In the genomic region with DNA sequence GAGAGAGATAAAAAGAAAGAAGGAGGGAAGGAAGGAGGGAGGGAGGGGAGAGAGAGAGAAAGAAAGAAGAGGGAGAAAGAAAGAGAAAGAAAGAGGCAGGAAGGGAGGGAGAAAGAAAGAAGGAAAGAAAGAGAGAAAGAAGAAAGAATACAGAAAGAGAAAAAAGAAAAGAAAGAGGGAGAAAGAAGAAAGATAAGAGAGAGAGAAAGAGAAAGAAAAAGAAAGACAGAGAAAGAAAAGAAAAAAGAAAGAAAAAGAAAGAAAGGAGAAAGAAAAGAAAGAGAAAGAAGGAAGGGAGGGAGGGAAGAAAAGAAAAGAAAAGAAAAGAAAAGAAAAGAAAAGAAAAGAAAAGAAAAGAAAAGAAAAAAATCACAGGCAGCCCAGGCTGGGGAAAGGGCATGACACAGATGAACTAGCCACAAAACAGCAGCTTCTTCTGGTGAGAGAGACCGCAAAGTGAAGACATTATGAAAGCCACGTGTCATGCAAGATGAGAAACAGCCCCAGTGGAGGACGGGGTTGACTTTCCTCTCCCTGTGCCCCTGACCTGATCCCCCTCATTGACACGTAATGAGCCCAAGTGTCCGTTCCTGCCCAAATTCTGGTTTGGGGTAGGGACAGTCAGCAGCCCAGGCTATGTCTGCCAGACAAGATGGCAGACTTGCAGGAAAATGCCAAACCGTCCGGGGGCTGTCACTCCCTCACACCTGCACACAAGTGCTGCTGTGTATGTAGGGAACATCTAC, we compare ENCODE assay signal across 9 cellular contexts.
A peak's percentile ranks its signal among the peaks of the same experiment; 100 is the strongest.
DNase-seq lines count a peak whose midpoint lies in the region; ATAC-seq and TF ChIP-seq lines count a peak whose summit lies in the region.
"Had no signal": no experiment of that assay in that cellular context is flagged by ENCODE, and none has a peak within 500 bp of the region (broad histone marks: within the 10 kb centered on the region; RNA-seq: fewer than 3 reads in every experiment).

No MANE protein-coding gene starts in this region.

- H2AK5ac ChIP-seq in IMR-90 (ENCODE audit: low read depth, low read length) = no peak overlapping the region

- H3K9ac ChIP-seq in BLaER1 treated with 17β-estradiol and CSF1 and Interleukin-3, amounts not matched to agents 10 nM and 100 nM = peak overlapping the region; percentile 3 to 79 (median 66); a peak in 19 of 22 replicates
- H3K9ac ChIP-seq in IMR-90 (ENCODE audit: low read depth, low read length) = no peak overlapping the region

- H4K20me1 ChIP-seq in BLaER1 treated with 17β-estradiol and CSF1 and Interleukin-3, amounts not matched to agents 10 nM and 100 nM = peaks cover 0 to 16% (median 5%) of the 10 kb centered on the region in 11 experiments; a peak in 11 of 22 replicates
- no peaks in the 10 kb centered on the region for H4K20me1 ChIP-seq in IMR-90 (ENCODE audit: insufficient read depth, low read length)

- H3K4me1 ChIP-seq in BLaER1 treated with 17β-estradiol and CSF1 and Interleukin-3, amounts not matched to agents 10 nM and 100 nM = peaks cover 54 to 99% (median 96%) of the 10 kb centered on the region in 10 experiments
- H3K4me1 ChIP-seq in IMR-90 (ENCODE audit: control insufficient read depth, insufficient read depth, low read length) (no peaks in the 10 kb centered on the region), suprapubic skin (peaks cover 9% of the 10 kb centered on the region)
- H3K4me1 ChIP-seq: Caco-2 had no signal

- TF ChIP-seq EP300 in suprapubic skin (IDR thresholded peaks at IDR 0.05) = no peak

- H3K9me3 ChIP-seq in BLaER1 treated with 17β-estradiol and CSF1 and Interleukin-3, amounts not matched to agents 10 nM and 100 nM (replicated peaks in 1 of 11) = no peaks in the 10 kb centered on the region
- H3K9me3 ChIP-seq in IMR-90 (ENCODE audit: control insufficient read depth, insufficient read depth, low read length) (no peaks in the 10 kb centered on the region), suprapubic skin (no peaks in the 10 kb centered on the region)
- H3K9me3 ChIP-seq: Caco-2 had no signal

- H4K5ac ChIP-seq in IMR-90 (ENCODE audit: low read depth, low read length) = no peak overlapping the region

- H3K79me1 ChIP-seq in IMR-90 (ENCODE audit: low read depth in 1 of 2, low read length in 2 of 2) = no peaks in the 10 kb centered on the region

- peaks cover 0 to 16% (median 0%) of the 10 kb centered on the region in 11 experiments; a peak in 5 of 22 replicates for H3K36me3 ChIP-seq in BLaER1 treated with 17β-estradiol and CSF1 and Interleukin-3, amounts not matched to agents 10 nM and 100 nM
- no peaks in the 10 kb centered on the region for H3K36me3 ChIP-seq in IMR-90 (ENCODE audit: control insufficient read depth, insufficient read depth, low read length)
- H3K36me3 ChIP-seq in suprapubic skin = no peaks in the 10 kb centered on the region

- no peak overlapping the region for H3K4ac ChIP-seq in IMR-90 (ENCODE audit: low read depth, low read length)

- no peak overlapping the region for H2BK5ac ChIP-seq in IMR-90 (ENCODE audit: low read depth, low read length, poor library complexity, severe bottlenecking)

- no peak overlapping the region for H4K91ac ChIP-seq in IMR-90 (ENCODE audit: insufficient read depth, low read depth, low read length)

- H2BK15ac ChIP-seq in IMR-90 (ENCODE audit: low read depth, low read length) = no peak overlapping the region

- no peak overlapping the region for H3K18ac ChIP-seq in IMR-90 (ENCODE audit: low read depth, low read length)

- dilution Hi-C loops in IMR-90 (cut with HindIII; ENCODE audit: low sequenced_read_pairs, unreplicated experiment) = no loop called here

- H3K56ac ChIP-seq in IMR-90 (ENCODE audit: extremely low read depth, insufficient read depth, low read length) = no peak overlapping the region

- POLR2A ChIA-PET in IMR-90 (lab: Charles Lee; ENCODE audit: unreplicated experiment) = interaction anchor here (0.6 kb wide), 1 partner anchor 23 kb away, joined by 7 read pairs; no protein-coding TSS in a partner anchor

- no peak overlapping the region; the same call in 1 of the 2 replicates for H3K14ac ChIP-seq in IMR-90 (replicated peaks; ENCODE audit: low read depth, low read length)

- DNase-seq in IMR-90 (no peak), foreskin fibroblast (peak; percentile 10 to 46), suprapubic skin (ENCODE audit: low spot score in 2 of 2) (no peak), NCI-H510A treated with DMSO at 0.1 percent for 48 hours (lab: John Stamatoyannopoulos, UW) (no peak), DMS153 treated with DMSO at 0.1 percent for 48 hours (lab: John Stamatoyannopoulos, UW; ENCODE audit: unreplicated experiment) (no peak), left lobe of liver (ENCODE audit: low spot score) (no peak)
- DNase-seq in activated CD4-positive, alpha-beta T cell treated with anti-CD3 and anti-CD28 coated beads, Interleukin-2, amount 50 U/mL, for 24 hours (ENCODE audit: low read depth in 1 of 2, low spot score in 1 of 2) = peak; percentile 12 to 39
- DNase-seq: Caco-2 had no signal

- H2BK20ac ChIP-seq in IMR-90 (ENCODE audit: low read depth, low read length) = no peak overlapping the region

- H4K8ac ChIP-seq in IMR-90 (ENCODE audit: low read depth in 2 of 2, low read length in 2 of 2) = no peak overlapping the region

- peak overlapping the region; percentile 76 to 96 (median 89) for H3K4me2 ChIP-seq in BLaER1 treated with 17β-estradiol and CSF1 and Interleukin-3, amounts not matched to agents 10 nM and 100 nM
- H3K4me2 ChIP-seq in IMR-90 (ENCODE audit: low read depth, low read length) = peak overlapping the region; percentile 22; the same call in 1 of the 2 replicates

- ATAC-seq in IMR-90 (ENCODE audit: low read depth) (no peak), left lobe of liver (no peak)

- H2BK120ac ChIP-seq in IMR-90 (ENCODE audit: low read depth, low read length) = no peak overlapping the region

- in situ Hi-C loops in IMR-90 (cut with MboI; ENCODE audit: low sequenced_read_pairs) = no loop called here

- H2AK9ac ChIP-seq in IMR-90 (replicated peaks; ENCODE audit: low read depth, low read length, poor library complexity) = peak overlapping the region; percentile 42

- TF ChIP-seq RAD21 in IMR-90 (IDR thresholded peaks at IDR 0.05; ENCODE audit: low read length) = no peak

- no peak for TF ChIP-seq POLR2A in IMR-90 (IDR thresholded peaks at IDR 0.05; ENCODE audit: low read depth, low read length)
- TF ChIP-seq POLR2A in suprapubic skin (IDR thresholded peaks at IDR 0.05) = no peak

- H3K27me3 ChIP-seq in BLaER1 treated with 17β-estradiol and CSF1 and Interleukin-3, amounts not matched to agents 10 nM and 100 nM = no peaks in the 10 kb centered on the region
- H3K27me3 ChIP-seq in IMR-90 (ENCODE audit: control insufficient read depth, insufficient read depth, low read length) (0 out of 2 replicates have a peak, but pooled peaks cover 3% of the 10 kb centered on the region), suprapubic skin (no peaks in the 10 kb centered on the region)

- peak overlapping the region in 9 of 10 experiments; percentile 0 to 54 (median 31); a peak in 13 of 20 replicates for H3K4me3 ChIP-seq in BLaER1 treated with 17β-estradiol and CSF1 and Interleukin-3, amounts not matched to agents 10 nM and 100 nM
- no peak overlapping the region for H3K4me3 ChIP-seq in IMR-90 (ENCODE audit: insufficient read depth, low read depth, low read length)
- no peak overlapping the region for H3K4me3 ChIP-seq in foreskin fibroblast (ENCODE audit: low read depth in 1 of 2, low read length in 2 of 2)
- H3K4me3 ChIP-seq in suprapubic skin = no peak overlapping the region

- H2AFZ ChIP-seq in IMR-90 (replicated peaks; ENCODE audit: low read length, poor library complexity) = peak overlapping the region; percentile 61

- intact Hi-C loops in IMR-90 (cut with micrococcal nuclease) = no loop called here

- CTCF ChIA-PET in IMR-90 (lab: Yijun Ruan, JAX) = interaction anchor here (0.6 kb wide), 1 partner anchor 304 kb away, joined by 3 read pairs; no protein-coding TSS in a partner anchor

- WGBS in IMR-90 (ENCODE audit: extremely low coverage in 2 of 2, insufficient read length in 1 of 2), 2 experiments = 0% methylated on average over 1 of the region's 7 CpGs; no CpG with 5 or more reads in 1 of the 2 experiments
- 61% methylated on average over 7 of the region's 7 CpGs for WGBS in suprapubic skin

- no TSS peak for BruUV-seq in IMR-90 (replicated peaks; lab: Mats Ljungman, UMichigan)

- peak overlapping the region in 10 of 11 experiments; percentile 26 to 94 (median 78); a peak in 19 of 22 replicates for H3K27ac ChIP-seq in BLaER1 treated with 17β-estradiol and CSF1 and Interleukin-3, amounts not matched to agents 10 nM and 100 nM
- H3K27ac ChIP-seq in IMR-90 (ENCODE audit: insufficient read depth, low read length) = no peak overlapping the region
- H3K27ac ChIP-seq in suprapubic skin = no peak overlapping the region

- H3K23ac ChIP-seq in IMR-90 (ENCODE audit: low read depth, low read length) = no peak overlapping the region

- TF ChIP-seq CTCF in IMR-90 (conservative IDR thresholded peaks at IDR 0.05; ENCODE audit: low read depth, low read length) = no peak
- no peak for TF ChIP-seq CTCF in foreskin fibroblast (IDR thresholded peaks at IDR 0.05; ENCODE audit: low read depth, low read length)
- no peak for TF ChIP-seq CTCF in suprapubic skin (IDR thresholded peaks at IDR 0.05)

- no peaks in the 10 kb centered on the region for H3K9me1 ChIP-seq in IMR-90 (ENCODE audit: insufficient read depth, low read length)

TF ChIP-seq in IMR-90, 13 proteins besides CTCF, POLR2A, EP300 and RAD21 (continues in another document):
- TF ChIP-seq, protein P1, sequence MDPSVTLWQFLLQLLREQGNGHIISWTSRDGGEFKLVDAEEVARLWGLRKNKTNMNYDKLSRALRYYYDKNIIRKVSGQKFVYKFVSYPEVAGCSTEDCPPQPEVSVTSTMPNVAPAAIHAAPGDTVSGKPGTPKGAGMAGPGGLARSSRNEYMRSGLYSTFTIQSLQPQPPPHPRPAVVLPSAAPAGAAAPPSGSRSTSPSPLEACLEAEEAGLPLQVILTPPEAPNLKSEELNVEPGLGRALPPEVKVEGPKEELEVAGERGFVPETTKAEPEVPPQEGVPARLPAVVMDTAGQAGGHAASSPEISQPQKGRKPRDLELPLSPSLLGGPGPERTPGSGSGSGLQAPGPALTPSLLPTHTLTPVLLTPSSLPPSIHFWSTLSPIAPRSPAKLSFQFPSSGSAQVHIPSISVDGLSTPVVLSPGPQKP (IDR thresholded peaks at IDR 0.05; ENCODE audit: borderline replicate concordance, low read depth, low read length) = no peak
- no peak for TF ChIP-seq BHLHE40 (IDR thresholded peaks at IDR 0.05; ENCODE audit: low read depth, low read length)
- no peak for TF ChIP-seq MXI1 (IDR thresholded peaks at IDR 0.05; ENCODE audit: borderline replicate concordance, low read depth, low read length)
- TF ChIP-seq CHD1 (IDR thresholded peaks at IDR 0.05; ENCODE audit: low read depth, low read length) = no peak
- no peak for TF ChIP-seq CEBPB (IDR thresholded peaks at IDR 0.05; ENCODE audit: low read depth, low read length)

Comparison
In these comparisons a context has a peak if more than half of its experiments do, and no peak if none do; other contexts are left out.
1. H3K27ac ChIP-seq: peak in BLaER1 treated with 17β-estradiol and CSF1 and Interleukin-3, amounts not matched to agents 10 nM and 100 nM (10 of 11); none in IMR-90 (single experiment) and suprapubic skin (single experiment).
2. H3K4me3 ChIP-seq: peak in BLaER1 treated with 17β-estradiol and CSF1 and Interleukin-3, amounts not matched to agents 10 nM and 100 nM (9 of 10); none in IMR-90 (single experiment), foreskin fibroblast (0 of 2) and suprapubic skin (single experiment).
3. DNase-seq: peak in activated CD4-positive, alpha-beta T cell treated with anti-CD3 and anti-CD28 coated beads, Interleukin-2, amount 50 U/mL, for 24 hours (2 of 2) and foreskin fibroblast (2 of 2); none in IMR-90 (single experiment), suprapubic skin (0 of 2), NCI-H510A treated with DMSO at 0.1 percent for 48 hours (single experiment), DMS153 treated with DMSO at 0.1 percent for 48 hours (single experiment) and left lobe of liver (single experiment).